ENCODE assay signal across 17 cellular contexts in the genomic region with DNA sequence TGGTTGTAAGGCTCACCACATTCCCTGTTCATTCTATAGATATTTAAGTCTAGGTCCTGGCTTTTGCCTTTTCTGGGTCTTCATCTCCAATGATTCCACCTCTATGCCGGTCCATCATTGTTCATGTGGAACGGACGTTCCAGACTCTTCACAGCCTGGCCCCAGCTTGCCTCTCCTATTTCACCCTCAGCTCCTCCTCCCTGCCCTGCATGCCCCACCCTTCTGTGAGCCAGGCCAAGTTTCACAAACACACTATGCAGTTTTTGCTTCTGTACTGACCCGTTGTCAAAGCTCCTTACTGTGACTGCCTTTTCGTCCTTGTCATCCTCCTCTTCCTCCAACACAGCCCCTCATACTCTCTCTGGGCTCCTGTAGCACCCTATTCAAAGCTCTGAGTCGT. TPM values are rescaled to one million over a fixed set of nuclear protein-coding genes. Genes with fewer than 3 reads are reported as not detected.
DNase-seq lines count a peak whose midpoint lies in the region; ATAC-seq and TF ChIP-seq lines count a peak whose summit lies in the region.
"Had no signal": no experiment of that assay in that cellular context is flagged by ENCODE, and none has a peak within 500 bp of the region (broad histone marks: within the 10 kb centered on the region; RNA-seq: fewer than 3 reads in every experiment).

No MANE protein-coding gene starts in this region.

- peaks cover 7 to 9% of the 10 kb centered on the region in 2 experiments; a peak in 3 of 4 replicates for H3K4me1 ChIP-seq in HCT116 (ENCODE audit: control insufficient read depth in 1 of 2, insufficient read depth in 2 of 2, low read length in 2 of 2)
- H3K4me1 ChIP-seq in foreskin keratinocyte = no peaks in the 10 kb centered on the region
- H3K4me1 ChIP-seq in trophoblast cell (ENCODE audit: control insufficient read depth in 1 of 2, insufficient read depth in 2 of 2, low read length in 2 of 2) = peaks cover 4 to 8% of the 10 kb centered on the region in 2 experiments
- no peaks in the 10 kb centered on the region for H3K4me1 ChIP-seq in uterus
- H3K4me1 ChIP-seq: heart left ventricle had no signal

- no peak overlapping the region for H3K23ac ChIP-seq in trophoblast cell (ENCODE audit: low read length)

- intact Hi-C loops in HCT116 (cut with micrococcal nuclease) (no loop called here), uterus (cut with DNase I; ENCODE audit: low total_unique reads) (no loop called here)

- H3K4me2 ChIP-seq in HCT116 (ENCODE audit: low read length) (peak overlapping the region; percentile 42), trophoblast cell (ENCODE audit: low read length) (no peak overlapping the region)

- peak; percentile 97 for ATAC-seq in HCT116
- ATAC-seq in foreskin keratinocyte = peak; percentile 52
- no peak for ATAC-seq in GM19467 (IDR thresholded peaks at IDR 0.05; ENCODE audit: unreplicated experiment)
- no peak for ATAC-seq in GM21381 (IDR thresholded peaks at IDR 0.05; ENCODE audit: unreplicated experiment)

- POLR2A ChIA-PET in HCT116 (lab: Charles Lee) = interaction anchor here (1.0 kb wide), 1 partner anchor 71 kb away, joined by 3 read pairs; no protein-coding TSS in a partner anchor
- POLR2A ChIA-PET in RWPE1 (lab: Yijun Ruan, JAX; ENCODE audit: low non-redundant PET) = no interaction called here

- CTCF ChIA-PET in HCT116 (lab: Charles Lee) (interaction anchor here (2.0 kb wide), 1 partner anchor 15 kb away, joined by 7 read pairs; no protein-coding TSS in a partner anchor), RWPE1 (lab: Yijun Ruan, JAX) (no interaction called here)

- H2BK5ac ChIP-seq in trophoblast cell (ENCODE audit: low read depth, low read length, poor library complexity) = peak overlapping the region; percentile 12

- no peak overlapping the region for H3K14ac ChIP-seq in trophoblast cell (ENCODE audit: low read length)

- H3K9me3 ChIP-seq in HCT116 (ENCODE audit: control insufficient read depth in 1 of 2, insufficient read depth in 1 of 2, low read depth in 1 of 2, low read length in 2 of 2) (no peaks in the 10 kb centered on the region), trophoblast cell (ENCODE audit: insufficient read depth, low read depth, low read length) (peaks cover 5% of the 10 kb centered on the region), uterus (no peaks in the 10 kb centered on the region)

- H3K27me3 ChIP-seq in HCT116 (ENCODE audit: insufficient read depth, low read length) (no peaks in the 10 kb centered on the region), foreskin keratinocyte (peaks cover 22% of the 10 kb centered on the region), trophoblast cell (ENCODE audit: insufficient read depth, low read length) (no peaks in the 10 kb centered on the region), uterus (no peaks in the 10 kb centered on the region)

- peak overlapping the region; percentile 71 for H4K8ac ChIP-seq in trophoblast cell (ENCODE audit: low read depth, low read length)

- H4K91ac ChIP-seq in trophoblast cell (ENCODE audit: low read depth, low read length) = no peak overlapping the region

- H3K36me3 ChIP-seq in HCT116 (ENCODE audit: control insufficient read depth in 1 of 2, insufficient read depth in 2 of 2, low read length in 2 of 2) (no peaks in the 10 kb centered on the region), trophoblast cell (ENCODE audit: control insufficient read depth in 1 of 2, insufficient read depth in 2 of 2, low read length in 2 of 2) (no peaks in the 10 kb centered on the region), uterus (no peaks in the 10 kb centered on the region)
- H3K36me3 ChIP-seq: heart left ventricle had no signal

- no CpG with 5 or more reads among the region's 6 CpGs for WGBS in trophoblast cell (ENCODE audit: extremely low coverage, insufficient coverage, insufficient read length)

- H3K4me3 ChIP-seq in HCT116 (replicated peaks in 1 of 2; ENCODE audit: low read depth in 1 of 2, low read length in 2 of 2) (no peak overlapping the region), trophoblast cell (ENCODE audit: low read depth, low read length) (no peak overlapping the region), uterus (no peak overlapping the region)
- H3K4me3 ChIP-seq: heart left ventricle had no signal

- H3K79me2 ChIP-seq in HCT116 (ENCODE audit: insufficient read depth, low read length) (no peaks in the 10 kb centered on the region), trophoblast cell (ENCODE audit: control insufficient read depth, insufficient read depth, low read length, poor library complexity) (no peaks in the 10 kb centered on the region)

- peak overlapping the region; percentile 7 for H2BK120ac ChIP-seq in trophoblast cell (ENCODE audit: insufficient read depth, low read length, poor library complexity)

- TF ChIP-seq POLR2A in HCT116 (IDR thresholded peaks at IDR 0.05; ENCODE audit: borderline replicate concordance, extremely low read depth, insufficient read depth, insufficient read length) = no peak
- no peak for TF ChIP-seq POLR2A in uterus (IDR thresholded peaks at IDR 0.05)

- no peak for DNase-seq in HCT116 (ENCODE audit: low read depth, low spot score)
- peak; percentile 34 for DNase-seq in RWPE1 (ENCODE audit: low spot score)
- DNase-seq in foreskin keratinocyte = peak in 1 of 2 donors; percentile 22
- DNase-seq in trophoblast cell = no peak
- no peak for DNase-seq in stimulated activated naive CD4-positive, alpha-beta T cell (lab: John Stamatoyannopoulos, UW)
- DNase-seq in uterus = no peak
- DNase-seq: activated naive CD8-positive, alpha-beta T cell treated with anti-CD3 and anti-CD28 coated beads for 36 hours; COR-L47; midbrain; NCI-H1092 treated with DMSO at 0.1 percent for 48 hours; NCI-H82; T-helper 1 cell had no signal

- no peak overlapping the region for H3K4ac ChIP-seq in trophoblast cell (ENCODE audit: low read depth, low read length)

- no peak for TF ChIP-seq RAD21 in HCT116 (IDR thresholded peaks at IDR 0.05; ENCODE audit: low read depth)

- peak overlapping the region; percentile 57 for H2BK12ac ChIP-seq in trophoblast cell (ENCODE audit: low read length)

- RAD21 ChIA-PET in HCT116 (lab: Charles Lee; ENCODE audit: low non-redundant PET in 1 of 2, low total read pairs in 2 of 2, uncharacterized antibody in 2 of 2, unreplicated experiment in 2 of 2) = interaction anchor here in 1 of 2 experiments (0.6 kb wide), 1 partner anchor 133 kb away, joined by 3 read pairs; no protein-coding TSS in a partner anchor

- no TSS peak for BruUV-seq in HCT116 (replicated peaks; lab: Mats Ljungman, UMichigan)

- peaks cover 4% of the 10 kb centered on the region for H3K79me1 ChIP-seq in trophoblast cell (ENCODE audit: low read length)

- H3K18ac ChIP-seq in trophoblast cell (ENCODE audit: low read length) = no peak overlapping the region

- H3K9ac ChIP-seq in HCT116 (ENCODE audit: low read length) (no peak overlapping the region), trophoblast cell (ENCODE audit: low read length) (no peak overlapping the region)

- peak overlapping the region; percentile 10 for H2AFZ ChIP-seq in HCT116 (ENCODE audit: low read depth, low read length, poor library complexity, severe bottlenecking)
- H2AFZ ChIP-seq in trophoblast cell (ENCODE audit: insufficient read depth, low read length, poor library complexity) = peak overlapping the region; percentile 45

- no peaks in the 10 kb centered on the region for H3K9me2 ChIP-seq in HCT116 (ENCODE audit: insufficient read depth)

- no peak overlapping the region for H3K27ac ChIP-seq in HCT116 (ENCODE audit: low read depth, low read length)
- no peak overlapping the region for H3K27ac ChIP-seq in RWPE1
- no peak overlapping the region for H3K27ac ChIP-seq in foreskin keratinocyte
- H3K27ac ChIP-seq in trophoblast cell (ENCODE audit: low read depth, low read length) = peak overlapping the region; percentile 16
- no peak overlapping the region for H3K27ac ChIP-seq in uterus
- H3K27ac ChIP-seq: heart left ventricle had no signal

- TF ChIP-seq CTCF in HCT116 (IDR thresholded peaks at IDR 0.05 in 2 of 3, conservative IDR thresholded peaks at IDR 0.05 in 1 of 3; ENCODE audit: borderline replicate concordance in 1 of 3, insufficient read depth in 1 of 3, low read depth in 2 of 3, low read length in 2 of 3) (no peak), RWPE1 (conservative IDR thresholded peaks at IDR 0.05; ENCODE audit: low read depth) (no peak), foreskin keratinocyte (conservative IDR thresholded peaks at IDR 0.05) (no peak), uterus (IDR thresholded peaks at IDR 0.05) (no peak)

- no peak overlapping the region for H4K12ac ChIP-seq in trophoblast cell (ENCODE audit: low read depth, low read length)

- no peaks in the 10 kb centered on the region for H4K20me1 ChIP-seq in HCT116 (ENCODE audit: insufficient read depth)

- no peak overlapping the region for H2AK5ac ChIP-seq in trophoblast cell (ENCODE audit: low read length)

TF ChIP-seq in HCT116, 20 proteins besides CTCF, POLR2A, EP300 and RAD21 (continues in another document):
- TF ChIP-seq YY1 (IDR thresholded peaks at IDR 0.05; ENCODE audit: extremely low read depth, insufficient replicate concordance, low read depth, low read length) = no peak
- TF ChIP-seq SRF (IDR thresholded peaks at IDR 0.05; ENCODE audit: low read depth) = no peak
- TF ChIP-seq FOSL1 (IDR thresholded peaks at IDR 0.05; ENCODE audit: low read depth) = no peak
- TF ChIP-seq EGR1 (IDR thresholded peaks at IDR 0.05; ENCODE audit: low read depth) = no peak
- no peak for TF ChIP-seq CBX3 (IDR thresholded peaks at IDR 0.05; ENCODE audit: low read depth)
- TF ChIP-seq ELF1 (IDR thresholded peaks at IDR 0.05; ENCODE audit: borderline replicate concordance, low read depth) = no peak
- TF ChIP-seq ZFX (IDR thresholded peaks at IDR 0.05) = no peak
- TF ChIP-seq SIN3A (IDR thresholded peaks at IDR 0.05; ENCODE audit: low read depth) = no peak
- TF ChIP-seq, protein P1, sequence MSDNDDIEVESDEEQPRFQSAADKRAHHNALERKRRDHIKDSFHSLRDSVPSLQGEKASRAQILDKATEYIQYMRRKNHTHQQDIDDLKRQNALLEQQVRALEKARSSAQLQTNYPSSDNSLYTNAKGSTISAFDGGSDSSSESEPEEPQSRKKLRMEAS (IDR thresholded peaks at IDR 0.05) = no peak

RNA-seq across cellular contexts. Expression of a gene that starts 31.3 kb away (rescaled TPM):
- total RNA-seq in HCT116 (2021; ENCODE audit: unreplicated experiment) (not detected), foreskin keratinocyte (not detected in 2 replicates), uterus (1 to 10 TPM in 1 of 4 donors, not detected in 3; 1.2 TPM)
- not detected in 2 replicates for polyA plus RNA-seq in HCT116 (2012)
- polyA plus RNA-seq in foreskin keratinocyte = not detected in 2 replicates
- polyA plus RNA-seq in trophoblast cell (2013) = 0.12 TPM in 1 of 2 replicates, not detected in the other
- total RNA-seq: activated CD8-positive, alpha-beta memory T cell treated with anti-CD3 and anti-CD28 coated beads for 36 hours; activated naive CD8-positive, alpha-beta T cell treated with anti-CD3 and anti-CD28 coated beads for 36 hours; dermis microvascular lymphatic vessel endothelial cell; heart left ventricle had no signal
- polyA plus RNA-seq: heart left ventricle had no signal

RNA-seq across cellular contexts. Expression of a gene that starts 57.7 kb away (rescaled TPM):
- total RNA-seq in HCT116 (2021; ENCODE audit: unreplicated experiment) = not detected
- not detected in 2 replicates for polyA plus RNA-seq in HCT116 (2012)
- not detected in 2 replicates for total RNA-seq in foreskin keratinocyte
- polyA plus RNA-seq in foreskin keratinocyte = not detected in 2 replicates
- 0.58 and 0.63 TPM in 2 replicates for polyA plus RNA-seq in trophoblast cell (2013)
- total RNA-seq in uterus = 10 to 100 TPM; 16.5 to 45.9 (median 19.1) TPM
- total RNA-seq: activated CD8-positive, alpha-beta memory T cell treated with anti-CD3 and anti-CD28 coated beads for 36 hours; activated naive CD8-positive, alpha-beta T cell treated with anti-CD3 and anti-CD28 coated beads for 36 hours had no signal

Comparison
In these comparisons a context has a peak if more than half of its experiments do, and no peak if none do; other contexts are left out.
1. ATAC-seq: peak in HCT116 (single experiment) and foreskin keratinocyte (single experiment); none in GM19467 (single experiment) and GM21381 (single experiment).
2. RNA of a gene that starts 57.7 kb away (total RNA-seq): 16.5 to 45.9 TPM in uterus; not detected in HCT116 (single experiment) and not detected in foreskin keratinocyte; every median in the first group is over 10 times any median in the second.